ENCODE assay signal across 10 cellular contexts in the genomic region with DNA sequence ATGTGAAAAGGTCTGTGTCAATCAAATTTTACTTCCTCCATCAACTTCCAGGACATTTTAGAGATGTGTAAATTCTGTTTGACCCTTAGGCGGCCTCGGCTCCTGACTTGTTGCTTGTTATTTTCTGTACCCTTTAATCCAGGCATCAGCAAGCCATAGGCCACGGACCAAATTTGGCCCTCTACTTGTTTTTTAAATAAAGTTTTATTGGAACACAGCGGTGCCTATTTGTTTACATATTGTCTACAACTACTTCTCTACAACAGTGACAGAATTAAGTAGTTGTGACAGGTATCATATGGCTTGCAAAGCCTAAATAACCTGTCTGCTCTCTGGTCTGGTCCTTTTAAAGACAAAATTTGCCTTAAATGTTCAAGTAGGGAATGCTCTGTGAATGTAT. TPM values are rescaled to one million over a fixed set of nuclear protein-coding genes. Genes with fewer than 3 reads are reported as not detected.
"Had no signal": no experiment of that assay in that cellular context is flagged by ENCODE, and none has a peak within 500 bp of the region (broad histone marks: within the 10 kb centered on the region; RNA-seq: fewer than 3 reads in every experiment).

No MANE protein-coding gene starts in this region.

- H3K9ac ChIP-seq: KMS-11 had no signal

- ATAC-seq: HepG2 had no signal

- FAIRE-seq: HepG2, HTR-8/SVneo had no signal

- DNase-seq: IMR-90, Karpas-422, Kasumi-1, KBM-7, KG1 had no signal

- H3K4me2 ChIP-seq: KMS-11 had no signal

- H3K27ac ChIP-seq: HL-60, KMS-11 had no signal

RNA-seq across cellular contexts. Expression of gene TMEM132B, which starts 11.1 kb away (rescaled TPM):
- polyA plus RNA-seq: HepG2, IgD-negative memory B cell had no signal
